9 cellular contexts compared by ENCODE assay signal in the genomic region with DNA sequence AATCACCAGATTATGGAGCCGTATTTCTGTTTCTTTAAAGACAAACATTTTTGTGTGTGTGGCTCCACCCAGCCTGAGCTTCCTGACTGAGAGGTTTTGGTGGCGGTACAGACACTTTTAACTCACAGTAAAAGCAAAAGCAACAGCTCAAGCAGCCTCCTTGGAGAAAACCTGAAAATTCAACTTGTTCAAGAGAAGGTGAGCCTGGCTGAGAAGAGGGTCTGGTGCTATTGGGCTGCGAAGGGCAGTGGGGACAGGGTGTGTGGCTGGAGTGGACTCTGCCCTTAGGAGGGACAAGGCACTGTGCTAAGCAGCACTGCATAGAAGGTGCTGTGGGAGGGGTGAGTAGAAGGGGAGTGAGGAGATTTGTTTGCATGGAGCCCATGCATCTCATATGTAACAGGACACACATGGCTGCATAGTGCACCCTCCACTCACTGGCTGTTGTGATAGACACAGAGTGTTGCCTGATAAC. TPM values are rescaled to one million over a fixed set of nuclear protein-coding genes. Genes with fewer than 3 reads are reported as not detected.
A peak's percentile ranks its signal among the peaks of the same experiment; 100 is the strongest.
DNase-seq lines count a peak whose midpoint lies in the region; TF ChIP-seq lines count a peak whose summit lies in the region.
"Had no signal": no experiment of that assay in that cellular context is flagged by ENCODE, and none has a peak within 500 bp of the region (broad histone marks: within the 10 kb centered on the region; RNA-seq: fewer than 3 reads in every experiment).

A gene (plus strand): TSS at position 125 of the 475 bp plus-strand sequence. CDS start 5,103 bp downstream, outside the sequence.

- H3K36me3 ChIP-seq in breast epithelium = no peaks in the 10 kb centered on the region
- H3K36me3 ChIP-seq in esophagus muscularis mucosa = no peaks in the 10 kb centered on the region
- no peaks in the 10 kb centered on the region for H3K36me3 ChIP-seq in neural progenitor cell

- H3K4me3 Mint-ChIP-seq in MCF 10A (ENCODE audit: unreplicated experiment) (no peak within 1 kb of the TSS), neural progenitor cell (no peak within 1 kb of the TSS)
- peak within 1 kb of the TSS; percentile 99 for H3K4me3 Mint-ChIP-seq in activated CD4-positive, alpha-beta T cell treated with anti-CD3 and anti-CD28 coated beads, Interleukin-2, amount 10 ng/mL, durations not matched to agents 24 days and 14 days
- H3K4me3 Mint-ChIP-seq: nephron had no signal

- H3K9me3 ChIP-seq in breast epithelium (no peaks in the 10 kb centered on the region), esophagus muscularis mucosa (no peaks in the 10 kb centered on the region), neural progenitor cell (ENCODE audit: low read depth) (no peaks in the 10 kb centered on the region)

- H3K79me2 ChIP-seq in neural progenitor cell (ENCODE audit: low read depth) = no peaks in the 10 kb centered on the region

- no peak within 1 kb of the TSS for H3K4me2 ChIP-seq in neural progenitor cell

- TF ChIP-seq CTCF in breast epithelium (IDR thresholded peaks at IDR 0.05) = no peak
- TF ChIP-seq CTCF in MCF 10A (IDR thresholded peaks at IDR 0.05; ENCODE audit: unreplicated experiment) = no peak
- TF ChIP-seq CTCF in esophagus muscularis mucosa (IDR thresholded peaks at IDR 0.05) = no peak
- TF ChIP-seq CTCF in neural progenitor cell (IDR thresholded peaks at IDR 0.05) = no peak

- no peaks in the 10 kb centered on the region for H3K9me3 Mint-ChIP-seq in MCF 10A (ENCODE audit: unreplicated experiment)
- peaks cover 15% of the 10 kb centered on the region for H3K9me3 Mint-ChIP-seq in activated CD4-positive, alpha-beta T cell treated with anti-CD3 and anti-CD28 coated beads, Interleukin-2, amount 10 ng/mL, durations not matched to agents 24 days and 14 days
- H3K9me3 Mint-ChIP-seq in neural progenitor cell = peaks cover 2% of the 10 kb centered on the region

- H4K20me1 ChIP-seq in neural progenitor cell (ENCODE audit: low read depth) = no peaks in the 10 kb centered on the region

- H3K27me3 Mint-ChIP-seq in MCF 10A (ENCODE audit: insufficient read depth, unreplicated experiment) (peaks cover 28% of the 10 kb centered on the region), neural progenitor cell (ENCODE audit: insufficient read depth, low read depth) (peaks cover 8% of the 10 kb centered on the region)
- no peaks in the 10 kb centered on the region for H3K27me3 Mint-ChIP-seq in activated CD4-positive, alpha-beta T cell treated with anti-CD3 and anti-CD28 coated beads, Interleukin-2, amount 10 ng/mL, durations not matched to agents 24 days and 14 days

- no peaks in the 10 kb centered on the region for H3K36me3 Mint-ChIP-seq in MCF 10A (ENCODE audit: insufficient read depth, unreplicated experiment)
- H3K36me3 Mint-ChIP-seq in activated CD4-positive, alpha-beta T cell treated with anti-CD3 and anti-CD28 coated beads, Interleukin-2, amount 10 ng/mL, durations not matched to agents 24 days and 14 days (ENCODE audit: low read depth) = peaks cover 36% of the 10 kb centered on the region
- no peaks in the 10 kb centered on the region for H3K36me3 Mint-ChIP-seq in neural progenitor cell

- H3K4me3 ChIP-seq in breast epithelium (peak within 1 kb of the TSS; percentile 44 to 53 (median 46)), esophagus muscularis mucosa (peak within 1 kb of the TSS; percentile 44 to 58 (median 48)), neural progenitor cell (no peak within 1 kb of the TSS)

- H3K4me1 ChIP-seq in breast epithelium = no peaks in the 10 kb centered on the region
- H3K4me1 ChIP-seq in esophagus muscularis mucosa = no peaks in the 10 kb centered on the region
- H3K4me1 ChIP-seq in neural progenitor cell = no peaks in the 10 kb centered on the region

- no peak for DNase-seq in breast epithelium (ENCODE audit: low spot score in 2 of 2)
- DNase-seq in MCF 10A (ENCODE audit: unreplicated experiment) = no peak
- peak; percentile 93 for DNase-seq in activated CD4-positive, alpha-beta T cell treated with anti-CD3 and anti-CD28 coated beads, Interleukin-2, amount 10 ng/mL, durations not matched to agents 24 days and 14 days
- DNase-seq in esophagus muscularis mucosa (ENCODE audit: extremely low spot score) = no peak
- peak; percentile 53 for DNase-seq in stimulated activated CD4-positive, alpha-beta T cell treated with anti-CD3 and anti-CD28 coated beads, Interleukin-4, amount 100 ng/mL, for 1 hour
- no peak for DNase-seq in NCI-H345 treated with DMSO at 0.1 percent for 48 hours (lab: John Stamatoyannopoulos, UW; ENCODE audit: unreplicated experiment)
- DNase-seq in neural progenitor cell (ENCODE audit: low spot score) = no peak
- DNase-seq in islet precursor cell = no peak

- no peaks in the 10 kb centered on the region for H3F3A ChIP-seq in neural progenitor cell (ENCODE audit: low read depth)

- CTCF ChIA-PET in MCF 10A (lab: Yijun Ruan, JAX) = no interaction called here

- TF ChIP-seq POLR2A in breast epithelium (IDR thresholded peaks at IDR 0.05) = no peak
- TF ChIP-seq POLR2A in esophagus muscularis mucosa (IDR thresholded peaks at IDR 0.05; ENCODE audit: low read depth) = no peak

- H3K27ac ChIP-seq in breast epithelium = peak within 1 kb of the TSS; percentile 29 to 73
- peak within 1 kb of the TSS; percentile 44 to 73 (median 60) for H3K27ac ChIP-seq in esophagus muscularis mucosa (replicated peaks in 1 of 4)
- no peak within 1 kb of the TSS for H3K27ac ChIP-seq in neural progenitor cell

- TF ChIP-seq EP300 in esophagus muscularis mucosa (IDR thresholded peaks at IDR 0.05) = no peak

- H3K4me1 Mint-ChIP-seq in MCF 10A (ENCODE audit: insufficient read depth, unreplicated experiment) = no peaks in the 10 kb centered on the region
- H3K4me1 Mint-ChIP-seq in activated CD4-positive, alpha-beta T cell treated with anti-CD3 and anti-CD28 coated beads, Interleukin-2, amount 10 ng/mL, durations not matched to agents 24 days and 14 days = peaks cover 54% of the 10 kb centered on the region
- no peaks in the 10 kb centered on the region for H3K4me1 Mint-ChIP-seq in neural progenitor cell
- H3K4me1 Mint-ChIP-seq: nephron had no signal

- no TSS peak for BruUV-seq in MCF 10A (replicated peaks; lab: Mats Ljungman, UMichigan)

- H3K27me3 ChIP-seq in breast epithelium (no peaks in the 10 kb centered on the region), esophagus muscularis mucosa (no peaks in the 10 kb centered on the region), neural progenitor cell (peaks cover 4% of the 10 kb centered on the region)

- WGBS in esophagus muscularis mucosa = 60% methylated on average over 3 of the region's 3 CpGs

- intact Hi-C loops in breast epithelium (cut with DNase I; ENCODE audit: low total_unique reads) = no loop called here
- intact Hi-C loops in MCF 10A (cut with micrococcal nuclease) = no loop called here
- intact Hi-C loops in activated CD4-positive, alpha-beta T cell treated with anti-CD3 and anti-CD28 coated beads, Interleukin-2, amount 10 ng/mL, durations not matched to agents 24 days and 14 days (cut with micrococcal nuclease) = loop anchor here (1.0 to 5.0 kb wide), 6 partner anchors 10 to 224 kb away; a partner anchor contains a TSS
- intact Hi-C loops in esophagus muscularis mucosa (cut with DNase I) = no loop called here

- H3K9ac ChIP-seq in neural progenitor cell = no peak within 1 kb of the TSS

- H3K27ac Mint-ChIP-seq in MCF 10A (ENCODE audit: low read depth, unreplicated experiment) = no peak within 1 kb of the TSS
- peak within 1 kb of the TSS; percentile 99 for H3K27ac Mint-ChIP-seq in activated CD4-positive, alpha-beta T cell treated with anti-CD3 and anti-CD28 coated beads, Interleukin-2, amount 10 ng/mL, durations not matched to agents 24 days and 14 days
- H3K27ac Mint-ChIP-seq in neural progenitor cell = no peak within 1 kb of the TSS
- H3K27ac Mint-ChIP-seq: nephron had no signal

- POLR2A ChIA-PET in MCF 10A (lab: Yijun Ruan, JAX) = no interaction called here

- no peak within 1 kb of the TSS for H2AFZ ChIP-seq in neural progenitor cell (replicated peaks)

RNA-seq across cellular contexts. Expression of the gene that starts here (rescaled TPM):
- total RNA-seq in breast epithelium = 10 to 100 TPM in 2 of 3 donors, 1 to 10 TPM in 1; 9.4 to 22.1 (median 15.7) TPM
- not detected in 2 replicates for total RNA-seq in MCF 10A (2022)
- total RNA-seq in activated CD4-positive, alpha-beta T cell treated with anti-CD3 and anti-CD28 coated beads, Interleukin-2, amount 10 ng/mL, durations not matched to agents 24 days and 14 days = 40.5 and 45.0 TPM in 2 replicates
- 10 to 100 TPM; 15.8 to 22.0 (median 19.9) TPM for total RNA-seq in esophagus muscularis mucosa
- not detected in 2 replicates for total RNA-seq in neural progenitor cell (ENCODE audit: low replicate concordance)

Comparison
In these comparisons a context has a peak if more than half of its experiments do, and no peak if none do; other contexts are left out.
1. RNA of the gene that starts here (total RNA-seq): 40.5 to 45.0 TPM in activated CD4-positive, alpha-beta T cell treated with anti-CD3 and anti-CD28 coated beads, Interleukin-2, amount 10 ng/mL, durations not matched to agents 24 days and 14 days, 15.8 to 22.0 TPM in esophagus muscularis mucosa and 9.4 to 22.1 TPM in breast epithelium; not detected in MCF 10A and not detected in neural progenitor cell; every median in the first group is over 10 times any median in the second.
2. DNase-seq: peak in activated CD4-positive, alpha-beta T cell treated with anti-CD3 and anti-CD28 coated beads, Interleukin-2, amount 10 ng/mL, durations not matched to agents 24 days and 14 days (single experiment) and stimulated activated CD4-positive, alpha-beta T cell treated with anti-CD3 and anti-CD28 coated beads, Interleukin-4, amount 100 ng/mL, for 1 hour (single experiment); none in breast epithelium (0 of 2), MCF 10A (single experiment), esophagus muscularis mucosa (single experiment), NCI-H345 treated with DMSO at 0.1 percent for 48 hours (single experiment), neural progenitor cell (single experiment) and islet precursor cell (single experiment).